11 cellular contexts compared by ENCODE assay signal in the genomic region with DNA sequence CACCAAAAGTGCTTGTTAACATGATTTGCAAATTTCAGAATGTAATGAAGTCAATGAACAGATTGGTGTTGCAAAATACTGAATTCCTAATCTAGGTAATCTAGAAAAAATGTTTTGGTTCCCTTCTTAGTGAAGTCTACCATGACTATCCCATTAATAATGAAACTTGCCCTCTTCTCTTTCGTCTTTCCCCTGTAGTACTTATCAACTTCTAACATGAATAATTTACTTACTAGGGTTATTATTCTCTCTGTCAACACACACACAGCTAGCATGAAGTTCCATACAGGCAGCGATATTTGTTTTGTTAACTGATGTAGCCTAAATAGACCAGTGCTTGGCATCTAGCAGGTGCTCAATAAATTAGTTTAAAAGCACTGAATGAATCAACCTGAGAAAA.
DNase-seq lines count a peak whose midpoint lies in the region; ATAC-seq lines count a peak whose summit lies in the region.
"Had no signal": no experiment of that assay in that cellular context is flagged by ENCODE, and none has a peak within 500 bp of the region (broad histone marks: within the 10 kb centered on the region; RNA-seq: fewer than 3 reads in every experiment).

No MANE protein-coding gene starts in this region.

- ATAC-seq in GM18498 (IDR thresholded peaks at IDR 0.05; ENCODE audit: unreplicated experiment) (peak; percentile 89), GM19351 (IDR thresholded peaks at IDR 0.05; ENCODE audit: unreplicated experiment) (peak; percentile 90), HG02763 (IDR thresholded peaks at IDR 0.05; ENCODE audit: unreplicated experiment) (peak; percentile 87), HG03520 (IDR thresholded peaks at IDR 0.05; ENCODE audit: unreplicated experiment) (peak; percentile 85)
- ATAC-seq: right cardiac atrium had no signal

- DNase-seq in NCI-H1048 (lab: John Stamatoyannopoulos, UW) = no peak
- no peak for DNase-seq in NCI-H774 (lab: John Stamatoyannopoulos, UW)
- DNase-seq in NCI-H2029 (lab: John Stamatoyannopoulos, UW) = no peak
- no peak for DNase-seq in CD1c-positive myeloid dendritic cell (ENCODE audit: extremely low spot score)
- DNase-seq: activated CD4-positive, alpha-beta T cell treated with anti-CD3 and anti-CD28 coated beads for 48 hours; NCI-H1930; right cardiac atrium had no signal
